ENCODE assay signal across 1 cellular context in the genomic region with DNA sequence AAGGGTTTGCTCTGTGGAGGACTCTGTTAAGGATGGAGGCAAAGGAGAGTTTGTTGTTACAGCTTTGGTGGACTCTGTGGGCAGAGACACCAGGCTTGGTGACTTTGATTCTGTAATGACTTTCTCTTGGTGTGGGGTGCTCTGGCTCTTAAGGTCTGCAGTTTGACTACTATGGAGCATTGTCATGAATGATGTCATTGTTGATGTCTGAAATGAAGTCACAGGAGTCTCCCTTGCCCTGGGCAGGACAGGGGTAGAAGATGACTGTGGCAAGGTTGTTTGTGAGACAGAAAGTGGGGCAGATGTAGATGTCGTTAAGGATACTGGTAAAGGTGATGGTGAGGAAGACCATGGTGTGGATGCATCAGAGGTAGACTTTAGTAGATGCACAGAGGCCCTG.
TF ChIP-seq lines count a peak whose summit lies in the region.

No MANE protein-coding gene starts in this region.

TF ChIP-seq in IMR-90, 13 proteins besides CTCF, POLR2A, EP300 and RAD21:
- TF ChIP-seq, protein P1, sequence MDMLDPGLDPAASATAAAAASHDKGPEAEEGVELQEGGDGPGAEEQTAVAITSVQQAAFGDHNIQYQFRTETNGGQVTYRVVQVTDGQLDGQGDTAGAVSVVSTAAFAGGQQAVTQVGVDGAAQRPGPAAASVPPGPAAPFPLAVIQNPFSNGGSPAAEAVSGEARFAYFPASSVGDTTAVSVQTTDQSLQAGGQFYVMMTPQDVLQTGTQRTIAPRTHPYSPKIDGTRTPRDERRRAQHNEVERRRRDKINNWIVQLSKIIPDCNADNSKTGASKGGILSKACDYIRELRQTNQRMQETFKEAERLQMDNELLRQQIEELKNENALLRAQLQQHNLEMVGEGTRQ (IDR thresholded peaks at IDR 0.05; ENCODE audit: low read depth, low read length), result no peak
- TF ChIP-seq, protein P2, sequence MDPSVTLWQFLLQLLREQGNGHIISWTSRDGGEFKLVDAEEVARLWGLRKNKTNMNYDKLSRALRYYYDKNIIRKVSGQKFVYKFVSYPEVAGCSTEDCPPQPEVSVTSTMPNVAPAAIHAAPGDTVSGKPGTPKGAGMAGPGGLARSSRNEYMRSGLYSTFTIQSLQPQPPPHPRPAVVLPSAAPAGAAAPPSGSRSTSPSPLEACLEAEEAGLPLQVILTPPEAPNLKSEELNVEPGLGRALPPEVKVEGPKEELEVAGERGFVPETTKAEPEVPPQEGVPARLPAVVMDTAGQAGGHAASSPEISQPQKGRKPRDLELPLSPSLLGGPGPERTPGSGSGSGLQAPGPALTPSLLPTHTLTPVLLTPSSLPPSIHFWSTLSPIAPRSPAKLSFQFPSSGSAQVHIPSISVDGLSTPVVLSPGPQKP (IDR thresholded peaks at IDR 0.05; ENCODE audit: borderline replicate concordance, low read depth, low read length), result no peak
- TF ChIP-seq RCOR1 (IDR thresholded peaks at IDR 0.05; ENCODE audit: insufficient replicate concordance, low read length) (no peak), CHD1 (IDR thresholded peaks at IDR 0.05; ENCODE audit: low read depth, low read length) (no peak), MAFK (IDR thresholded peaks at IDR 0.05; ENCODE audit: low read depth, low read length) (no peak), NFE2L2 (IDR thresholded peaks at IDR 0.05; ENCODE audit: low read depth, low read length) (no peak)
